In genomic region chr11:66222358-66223149, GRCh38 we compare ENCODE assay signal across 1 cellular context.
A peak's percentile ranks its signal among the peaks of the same experiment; 100 is the strongest.
TF ChIP-seq lines count a peak whose summit lies in the region.

No MANE protein-coding gene starts in this region.

TF ChIP-seq in HepG2, 621 proteins besides CTCF, POLR2A, EP300 and RAD21 (continued from another document and continues in another):
- TF ChIP-seq RERE (CRISPR knock-in tag; IDR thresholded peaks at IDR 0.05; ENCODE audit: low read depth) (no peak), TFDP2 (CRISPR knock-in tag; IDR thresholded peaks at IDR 0.05) (peak; percentile 32; the same call in 1 of the 2 replicates), HOXD1 (CRISPR knock-in tag; IDR thresholded peaks at IDR 0.05) (no peak), HNF4G (IDR thresholded peaks at IDR 0.05; ENCODE audit: borderline replicate concordance, low read depth, low read length) (no peak), HNF4G (CRISPR knock-in tag; IDR thresholded peaks at IDR 0.05; ENCODE audit: borderline replicate concordance, low read depth) (no peak), KLF15 (CRISPR knock-in tag; IDR thresholded peaks at IDR 0.05; ENCODE audit: borderline replicate concordance) (no peak), ZNF512 (CRISPR knock-in tag; IDR thresholded peaks at IDR 0.05) (no peak), RBFOX2 (IDR thresholded peaks at IDR 0.05; ENCODE audit: low read depth, low read length) (no peak), ISL2 (CRISPR knock-in tag; IDR thresholded peaks at IDR 0.05) (no peak; the same call in 1 of the 2 replicates), MIXL1 (CRISPR knock-in tag; IDR thresholded peaks at IDR 0.05) (peak; percentile 74; the same call in 1 of the 2 replicates), ZNF326 (CRISPR knock-in tag; IDR thresholded peaks at IDR 0.05; ENCODE audit: borderline replicate concordance) (no peak), TFDP1 (CRISPR knock-in tag; IDR thresholded peaks at IDR 0.05; ENCODE audit: borderline replicate concordance) (no peak), ZMAT3 (CRISPR knock-in tag; conservative IDR thresholded peaks at IDR 0.05) (no peak), SNAPC5 (CRISPR knock-in tag; IDR thresholded peaks at IDR 0.05; ENCODE audit: borderline replicate concordance) (no peak), STAG1 (CRISPR knock-in tag; IDR thresholded peaks at IDR 0.05) (peak; percentile 94), ARID3A (IDR thresholded peaks at IDR 0.05; ENCODE audit: low read depth, low read length) (no peak), ZNF724P (CRISPR knock-in tag; IDR thresholded peaks at IDR 0.05; ENCODE audit: borderline replicate concordance) (no peak), CSRNP2 (CRISPR knock-in tag; conservative IDR thresholded peaks at IDR 0.05; ENCODE audit: low read depth) (no peak), CREB3 (CRISPR knock-in tag; IDR thresholded peaks at IDR 0.05) (no peak), FIP1L1 (IDR thresholded peaks at IDR 0.05; ENCODE audit: borderline replicate concordance, insufficient read depth, low read depth, low read length) (no peak), TRAFD1 (CRISPR knock-in tag; IDR thresholded peaks at IDR 0.05; ENCODE audit: borderline replicate concordance) (peak; percentile 54; the same call in 1 of the 2 replicates), PCBP2 (optimal IDR thresholded peaks at IDR 0.05; ENCODE audit: low read depth, low read length, poor library complexity, severe bottlenecking) (no peak), ZBTB1 (CRISPR knock-in tag; IDR thresholded peaks at IDR 0.05; ENCODE audit: borderline replicate concordance) (no peak), TRIM24 (CRISPR knock-in tag; IDR thresholded peaks at IDR 0.05) (no peak), RFX1 (IDR thresholded peaks at IDR 0.05) (no peak), ELF3 (CRISPR knock-in tag; IDR thresholded peaks at IDR 0.05) (peak; percentile 91), ZNF275 (CRISPR knock-in tag; IDR thresholded peaks at IDR 0.05; ENCODE audit: borderline replicate concordance) (no peak), ZBTB2 (CRISPR knock-in tag; IDR thresholded peaks at IDR 0.05; ENCODE audit: low read depth) (no peak), SP4 (CRISPR knock-in tag; IDR thresholded peaks at IDR 0.05) (no peak), ZNF563 (CRISPR knock-in tag; IDR thresholded peaks at IDR 0.05) (no peak), SMAD9 (CRISPR knock-in tag; IDR thresholded peaks at IDR 0.05) (no peak), PPARG (CRISPR knock-in tag; conservative IDR thresholded peaks at IDR 0.05) (0 out of 2 replicates have a peak, but pooled peaks have one; percentile 29), ZNF34 (CRISPR knock-in tag; IDR thresholded peaks at IDR 0.05; ENCODE audit: borderline replicate concordance) (no peak), CEBPG (CRISPR knock-in tag; IDR thresholded peaks at IDR 0.05) (peak; percentile 85), ZNF784 (CRISPR knock-in tag; IDR thresholded peaks at IDR 0.05; ENCODE audit: borderline replicate concordance) (no peak)
